10 cellular contexts compared by ENCODE assay signal in genomic region chr14:49623387-49623786, GRCh38. TPM values are rescaled to one million over a fixed set of nuclear protein-coding genes. Genes with fewer than 3 reads are reported as not detected.
A peak's percentile ranks its signal among the peaks of the same experiment; 100 is the strongest.
DNase-seq lines count a peak whose midpoint lies in the region; ATAC-seq and TF ChIP-seq lines count a peak whose summit lies in the region.
"Had no signal": no experiment of that assay in that cellular context is flagged by ENCODE, and none has a peak within 500 bp of the region (broad histone marks: within the 10 kb centered on the region; RNA-seq: fewer than 3 reads in every experiment).

No MANE protein-coding gene starts in this region.

- H3K27ac Mint-ChIP-seq in GM23338 (no peak overlapping the region), immature natural killer cell (peak overlapping the region; percentile 50 to 82 (median 77))
- H3K27ac Mint-ChIP-seq in activated naive CD4-positive, alpha-beta T cell treated with anti-CD3 and anti-CD28 coated beads, Interleukin-2, amount 50 U/mL, for 72 hours = peak overlapping the region; percentile 44 to 63

- no peaks in the 10 kb centered on the region for H3K27me3 ChIP-seq in GM23338 (ENCODE audit: insufficient read depth)
- H3K27me3 ChIP-seq: heart right ventricle had no signal

- peaks cover 59% of the 10 kb centered on the region for H3K79me2 ChIP-seq in GM23338 (replicated peaks; ENCODE audit: insufficient read depth)

- ATAC-seq in GM23338 (no peak), GM18511 (IDR thresholded peaks at IDR 0.05; ENCODE audit: unreplicated experiment) (no peak)
- no peak for ATAC-seq in activated naive CD4-positive, alpha-beta T cell treated with anti-CD3 and anti-CD28 coated beads, Interleukin-2, amount 50 U/mL, for 72 hours
- ATAC-seq: heart right ventricle had no signal

- H3K27ac ChIP-seq in 22Rv1 (peak overlapping the region; percentile 40), GM23338 (ENCODE audit: low read depth) (no peak overlapping the region)

- H3K27me3 Mint-ChIP-seq in GM23338 (ENCODE audit: insufficient read depth, low read depth, poor library complexity) = peaks cover 1% of the 10 kb centered on the region
- H3K27me3 Mint-ChIP-seq in immature natural killer cell (ENCODE audit: low read depth in 3 of 3) = peaks cover 8 to 13% (median 11%) of the 10 kb centered on the region in 3 donors

- H3K9me3 Mint-ChIP-seq in GM23338 = no peaks in the 10 kb centered on the region
- no peaks in the 10 kb centered on the region for H3K9me3 Mint-ChIP-seq in activated naive CD4-positive, alpha-beta T cell treated with anti-CD3 and anti-CD28 coated beads, Interleukin-2, amount 50 U/mL, for 72 hours
- no peaks in the 10 kb centered on the region for H3K9me3 Mint-ChIP-seq in immature natural killer cell

- peaks cover 6% of the 10 kb centered on the region; the same call in 1 of the 2 replicates for H3F3A ChIP-seq in GM23338 (replicated peaks; ENCODE audit: low read depth)

- no peak overlapping the region for H3K4me3 Mint-ChIP-seq in GM23338
- H3K4me3 Mint-ChIP-seq in immature natural killer cell = peak overlapping the region in 3 of 5 donors; percentile 33 to 98 (median 98)

- no peak overlapping the region for H2AFZ ChIP-seq in GM23338

- H3K4me3 ChIP-seq in GM23338 = no peak overlapping the region

- 0 out of 2 replicates have a peak overlapping the region, but pooled peaks have one; percentile 0 for H3K4me2 ChIP-seq in GM23338

- DNase-seq in GM23338 (ENCODE audit: low spot score) (no peak), immature natural killer cell (no peak), DMS153 (lab: John Stamatoyannopoulos, UW) (no peak)
- no peak for DNase-seq in activated naive CD4-positive, alpha-beta T cell treated with anti-CD3 and anti-CD28 coated beads, Interleukin-2, amount 50 U/mL, for 72 hours (ENCODE audit: low spot score in 2 of 2)
- no peak for DNase-seq in stimulated activated CD4-positive, alpha-beta T cell treated with anti-CD3 and anti-CD28 coated beads, Interleukin-1b, Interleukin-23, amount 100 ng/mL, for 48 hours
- no peak for DNase-seq in stimulated activated CD4-positive, alpha-beta T cell treated with anti-CD3 and anti-CD28 coated beads, Interleukin-4, amount 100 ng/mL, for 24 hours
- DNase-seq: heart right ventricle, NCI-H69 had no signal

- H3K36me3 Mint-ChIP-seq in GM23338 (ENCODE audit: low read depth) = peaks cover 52% of the 10 kb centered on the region
- H3K36me3 Mint-ChIP-seq in activated naive CD4-positive, alpha-beta T cell treated with anti-CD3 and anti-CD28 coated beads, Interleukin-2, amount 50 U/mL, for 72 hours = peaks cover 41 to 44% of the 10 kb centered on the region in 2 donors
- peaks cover 0 to 10% (median 9%) of the 10 kb centered on the region in 3 donors for H3K36me3 Mint-ChIP-seq in immature natural killer cell

- peaks cover 11% of the 10 kb centered on the region for H3K4me1 ChIP-seq in GM23338 (ENCODE audit: insufficient read depth)

- no peak for TF ChIP-seq CTCF in 22Rv1 (IDR thresholded peaks at IDR 0.05)
- TF ChIP-seq CTCF in GM23338 (conservative IDR thresholded peaks at IDR 0.05; ENCODE audit: low read depth in 2 of 2) = no peak

- H3K4me1 Mint-ChIP-seq in GM23338 (peaks cover 18% of the 10 kb centered on the region), immature natural killer cell (peaks cover 58 to 73% of the 10 kb centered on the region in 2 donors)

- peaks cover 18% of the 10 kb centered on the region; the same call in 1 of the 2 replicates for H3K36me3 ChIP-seq in GM23338 (ENCODE audit: insufficient read depth)

- H4K20me1 ChIP-seq in GM23338 (replicated peaks; ENCODE audit: insufficient read depth) = peaks cover 21% of the 10 kb centered on the region

- H3K9me2 ChIP-seq in GM23338 (ENCODE audit: insufficient read depth) = no peaks in the 10 kb centered on the region

TF ChIP-seq in GM23338, 12 proteins besides CTCF, POLR2A, EP300 and RAD21 (continues in another document):
- TF ChIP-seq, protein P1, sequence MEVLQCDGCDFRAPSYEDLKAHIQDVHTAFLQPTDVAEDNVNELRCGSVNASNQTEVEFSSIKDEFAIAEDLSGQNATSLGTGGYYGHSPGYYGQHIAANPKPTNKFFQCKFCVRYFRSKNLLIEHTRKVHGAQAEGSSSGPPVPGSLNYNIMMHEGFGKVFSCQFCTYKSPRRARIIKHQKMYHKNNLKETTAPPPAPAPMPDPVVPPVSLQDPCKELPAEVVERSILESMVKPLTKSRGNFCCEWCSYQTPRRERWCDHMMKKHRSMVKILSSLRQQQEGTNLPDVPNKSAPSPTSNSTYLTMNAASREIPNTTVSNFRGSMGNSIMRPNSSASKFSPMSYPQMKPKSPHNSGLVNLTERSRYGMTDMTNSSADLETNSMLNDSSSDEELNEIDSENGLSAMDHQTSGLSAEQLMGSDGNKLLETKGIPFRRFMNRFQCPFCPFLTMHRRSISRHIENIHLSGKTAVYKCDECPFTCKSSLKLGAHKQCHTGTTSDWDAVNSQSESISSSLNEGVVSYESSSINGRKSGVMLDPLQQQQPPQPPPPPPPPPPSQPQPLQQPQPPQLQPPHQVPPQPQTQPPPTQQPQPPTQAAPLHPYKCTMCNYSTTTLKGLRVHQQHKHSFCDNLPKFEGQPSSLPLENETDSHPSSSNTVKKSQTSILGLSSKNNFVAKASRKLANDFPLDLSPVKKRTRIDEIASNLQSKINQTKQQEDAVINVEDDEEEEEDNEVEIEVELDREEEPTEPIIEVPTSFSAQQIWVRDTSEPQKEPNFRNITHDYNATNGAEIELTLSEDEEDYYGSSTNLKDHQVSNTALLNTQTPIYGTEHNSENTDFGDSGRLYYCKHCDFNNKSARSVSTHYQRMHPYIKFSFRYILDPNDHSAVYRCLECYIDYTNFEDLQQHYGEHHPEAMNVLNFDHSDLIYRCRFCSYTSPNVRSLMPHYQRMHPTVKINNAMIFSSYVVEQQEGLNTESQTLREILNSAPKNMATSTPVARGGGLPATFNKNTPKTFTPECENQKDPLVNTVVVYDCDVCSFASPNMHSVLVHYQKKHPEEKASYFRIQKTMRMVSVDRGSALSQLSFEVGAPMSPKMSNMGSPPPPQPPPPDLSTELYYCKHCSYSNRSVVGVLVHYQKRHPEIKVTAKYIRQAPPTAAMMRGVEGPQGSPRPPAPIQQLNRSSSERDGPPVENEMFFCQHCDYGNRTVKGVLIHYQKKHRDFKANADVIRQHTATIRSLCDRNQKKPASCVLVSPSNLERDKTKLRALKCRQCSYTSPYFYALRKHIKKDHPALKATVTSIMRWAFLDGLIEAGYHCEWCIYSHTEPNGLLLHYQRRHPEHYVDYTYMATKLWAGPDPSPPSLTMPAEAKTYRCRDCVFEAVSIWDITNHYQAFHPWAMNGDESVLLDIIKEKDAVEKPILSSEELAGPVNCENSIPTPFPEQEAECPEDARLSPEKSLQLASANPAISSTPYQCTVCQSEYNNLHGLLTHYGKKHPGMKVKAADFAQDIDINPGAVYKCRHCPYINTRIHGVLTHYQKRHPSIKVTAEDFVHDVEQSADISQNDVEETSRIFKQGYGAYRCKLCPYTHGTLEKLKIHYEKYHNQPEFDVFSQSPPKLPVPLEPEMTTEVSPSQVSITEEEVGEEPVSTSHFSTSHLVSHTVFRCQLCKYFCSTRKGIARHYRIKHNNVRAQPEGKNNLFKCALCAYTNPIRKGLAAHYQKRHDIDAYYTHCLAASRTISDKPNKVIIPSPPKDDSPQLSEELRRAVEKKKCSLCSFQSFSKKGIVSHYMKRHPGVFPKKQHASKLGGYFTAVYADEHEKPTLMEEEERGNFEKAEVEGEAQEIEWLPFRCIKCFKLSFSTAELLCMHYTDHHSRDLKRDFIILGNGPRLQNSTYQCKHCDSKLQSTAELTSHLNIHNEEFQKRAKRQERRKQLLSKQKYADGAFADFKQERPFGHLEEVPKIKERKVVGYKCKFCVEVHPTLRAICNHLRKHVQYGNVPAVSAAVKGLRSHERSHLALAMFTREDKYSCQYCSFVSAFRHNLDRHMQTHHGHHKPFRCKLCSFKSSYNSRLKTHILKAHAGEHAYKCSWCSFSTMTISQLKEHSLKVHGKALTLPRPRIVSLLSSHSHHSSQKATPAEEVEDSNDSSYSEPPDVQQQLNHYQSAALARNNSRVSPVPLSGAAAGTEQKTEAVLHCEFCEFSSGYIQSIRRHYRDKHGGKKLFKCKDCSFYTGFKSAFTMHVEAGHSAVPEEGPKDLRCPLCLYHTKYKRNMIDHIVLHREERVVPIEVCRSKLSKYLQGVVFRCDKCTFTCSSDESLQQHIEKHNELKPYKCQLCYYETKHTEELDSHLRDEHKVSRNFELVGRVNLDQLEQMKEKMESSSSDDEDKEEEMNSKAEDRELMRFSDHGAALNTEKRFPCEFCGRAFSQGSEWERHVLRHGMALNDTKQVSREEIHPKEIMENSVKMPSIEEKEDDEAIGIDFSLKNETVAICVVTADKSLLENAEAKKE (CRISPR knock-in tag; IDR thresholded peaks at IDR 0.05) = no peak
- TF ChIP-seq STAT1 (IDR thresholded peaks at IDR 0.05; ENCODE audit: unreplicated experiment) (no peak), EZH2phosphoT487 (IDR thresholded peaks at IDR 0.05; ENCODE audit: unreplicated experiment) (no peak)

RNA-seq across cellular contexts. Expression of gene MGAT2, which starts 2.8 kb away (rescaled TPM):
- total RNA-seq in GM23338 (2014; rRNA removed; shearing (Covaris generic)) = 25.7 and 31.6 TPM in 2 replicates
- polyA plus RNA-seq in GM23338 (2016; fragmentation: Nextera tagmentation; extraction: Ambion mirVana) (10.1 and 10.3 TPM in 2 replicates), immature natural killer cell (10 to 100 TPM; 32.0 to 50.0 (median 37.8) TPM)
- 10 to 100 TPM; 30.6 to 37.2 TPM for total RNA-seq in activated naive CD4-positive, alpha-beta T cell treated with anti-CD3 and anti-CD28 coated beads, Interleukin-2, amount 50 U/mL, for 72 hours

RNA-seq across cellular contexts. Expression of gene RPL36AL, which starts 3.0 kb away (rescaled TPM):
- total RNA-seq in GM23338 (2014; rRNA removed; shearing (Covaris generic)) = 122 and 204 TPM in 2 replicates
- polyA plus RNA-seq in GM23338 (2016; fragmentation: Nextera tagmentation; extraction: Ambion mirVana) (690 and 723 TPM in 2 replicates), immature natural killer cell (100 to 1,000 TPM; 610 to 699 (median 654) TPM)
- 100 to 1,000 TPM; 206 to 219 TPM for total RNA-seq in activated naive CD4-positive, alpha-beta T cell treated with anti-CD3 and anti-CD28 coated beads, Interleukin-2, amount 50 U/mL, for 72 hours

RNA-seq across cellular contexts. Expression of gene DNAAF2, which starts 11.7 kb away (rescaled TPM):
- 40.4 and 41.2 TPM in 2 replicates for total RNA-seq in GM23338 (2014; rRNA removed; shearing (Covaris generic))
- 56.9 and 62.6 TPM in 2 replicates for polyA plus RNA-seq in GM23338 (2016; fragmentation: Nextera tagmentation; extraction: Ambion mirVana)
- total RNA-seq in activated naive CD4-positive, alpha-beta T cell treated with anti-CD3 and anti-CD28 coated beads, Interleukin-2, amount 50 U/mL, for 72 hours = 1 to 10 TPM; 7.2 to 8.0 TPM
- polyA plus RNA-seq in immature natural killer cell = 10 to 100 TPM; 13.3 to 17.2 (median 15.4) TPM

RNA-seq across cellular contexts. Expression of gene LRR1, which starts 24.6 kb away (rescaled TPM):
- 27.8 and 31.8 TPM in 2 replicates for total RNA-seq in GM23338 (2014; rRNA removed; shearing (Covaris generic))
- 37.7 and 41.9 TPM in 2 replicates for polyA plus RNA-seq in GM23338 (2016; fragmentation: Nextera tagmentation; extraction: Ambion mirVana)
- total RNA-seq in activated naive CD4-positive, alpha-beta T cell treated with anti-CD3 and anti-CD28 coated beads, Interleukin-2, amount 50 U/mL, for 72 hours = 10 to 100 TPM; 23.3 to 47.4 TPM
- polyA plus RNA-seq in immature natural killer cell = 10 to 100 TPM; 10.6 to 14.4 (median 12.5) TPM

RNA-seq across cellular contexts. Expression of gene RPS29, which starts 37.2 kb away (rescaled TPM):
- 2,294 and 3,734 TPM in 2 replicates for total RNA-seq in GM23338 (2014; rRNA removed; shearing (Covaris generic))
- polyA plus RNA-seq in GM23338 (2016; fragmentation: Nextera tagmentation; extraction: Ambion mirVana) (2,556 and 2,560 TPM in 2 replicates), immature natural killer cell (1,000 to 10,000 TPM; 2,323 to 7,295 (median 3,604) TPM)
- 1,000 to 10,000 TPM; 2,240 to 2,407 TPM for total RNA-seq in activated naive CD4-positive, alpha-beta T cell treated with anti-CD3 and anti-CD28 coated beads, Interleukin-2, amount 50 U/mL, for 72 hours
